Comparison of ENCODE assay signal across 8 cellular contexts in the genomic region with DNA sequence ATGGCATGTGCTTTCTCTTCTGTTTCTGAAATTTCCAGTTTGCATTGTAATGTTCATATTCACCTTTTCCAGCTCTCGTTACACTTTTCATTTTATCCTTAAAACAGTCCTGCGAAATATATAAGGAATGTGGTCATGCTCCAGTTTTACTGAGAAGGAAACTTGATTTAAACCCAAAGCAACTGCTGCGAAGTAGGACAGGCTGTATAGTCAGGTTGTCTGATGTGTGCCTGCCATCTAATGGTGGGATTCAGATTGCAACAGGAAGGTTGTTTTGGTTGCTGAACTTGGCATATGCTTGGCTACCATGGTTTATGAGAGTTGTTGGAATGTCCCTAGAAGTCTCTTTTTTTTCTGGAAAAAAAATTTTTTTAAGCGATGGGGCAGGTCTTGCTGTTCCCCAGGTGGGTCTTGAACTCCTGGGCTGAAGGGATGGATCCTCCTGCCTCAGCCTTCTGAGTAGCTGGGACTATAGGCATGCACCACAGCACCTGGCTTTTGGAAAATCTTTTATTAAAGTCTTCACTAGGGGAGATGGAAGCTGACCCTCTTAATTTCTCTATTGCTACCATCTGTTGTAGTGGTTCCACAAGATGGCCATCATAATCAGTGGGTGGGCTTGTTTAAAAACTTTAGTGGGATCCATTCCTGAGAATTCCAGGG.
DNase-seq lines count a peak whose midpoint lies in the region; ATAC-seq, FAIRE-seq and TF ChIP-seq lines count a peak whose summit lies in the region.

No MANE protein-coding gene starts in this region.

- peak; percentile 86 to 91 (median 87) for TF ChIP-seq CTCF in ascending aorta (IDR thresholded peaks at IDR 0.05)

- intact Hi-C loops in ascending aorta (cut with DNase I): loop anchor here (1.0 to 2.0 kb wide), 6 partner anchors 87 to 521 kb away; partner anchors contain the start of genes TMCO1 and UCK2

- FAIRE-seq in small intestine (lab: Jason Lieb, UNC): no peak

- H3K4me3 ChIP-seq in ascending aorta (no peak overlapping the region), small intestine (ENCODE audit: low read depth in 1 of 2, low read length in 2 of 2) (no peak overlapping the region)

- H3K27ac ChIP-seq in ascending aorta: peak overlapping the region in 1 of 2 donors; percentile 32
- H3K27ac ChIP-seq in small intestine (ENCODE audit: low read depth in 1 of 2, low read length in 1 of 2): no peak overlapping the region

- H3K36me3 ChIP-seq in ascending aorta (peaks cover 6 to 12% of the 10 kb centered on the region in 2 donors), small intestine (ENCODE audit: control insufficient read depth in 2 of 2, insufficient read depth in 2 of 2, low read length in 2 of 2) (no peaks in the 10 kb centered on the region)

- 5 to 10% (median 7%) methylated on average over 4 of the region's 4 CpGs for WGBS in small intestine, 3 donors

- peak; percentile 84 for ATAC-seq in HG02759 (IDR thresholded peaks at IDR 0.05; ENCODE audit: unreplicated experiment)

- peaks cover 0 to 3% of the 10 kb centered on the region in 2 donors for H3K4me1 ChIP-seq in ascending aorta
- peaks cover 3 to 7% of the 10 kb centered on the region in 2 donors for H3K4me1 ChIP-seq in small intestine (ENCODE audit: control insufficient read depth in 2 of 2, insufficient read depth in 1 of 2, low read depth in 1 of 2, low read length in 1 of 2)

- H3K9me3 ChIP-seq in ascending aorta (no peaks in the 10 kb centered on the region), small intestine (ENCODE audit: control insufficient read depth, low read depth) (no peaks in the 10 kb centered on the region)

- H3K27me3 ChIP-seq in ascending aorta: no peaks in the 10 kb centered on the region
- H3K27me3 ChIP-seq in small intestine (ENCODE audit: control insufficient read depth in 2 of 2, insufficient read depth in 2 of 2, low read length in 2 of 2): no peaks in the 10 kb centered on the region

- DNase-seq in activated CD8-positive, alpha-beta memory T cell treated with anti-CD3 and anti-CD28 coated beads for 1 hour (ENCODE audit: extremely low read depth in 1 of 2, low read depth in 1 of 2): peak; percentile 15 to 29
- no peak for DNase-seq in activated CD8-positive, alpha-beta memory T cell treated with anti-CD3 and anti-CD28 coated beads, Interleukin-2, amount 50 U/mL, for 48 hours
- DNase-seq in NCI-H1105 (lab: John Stamatoyannopoulos, UW) (peak; percentile 27), T-helper 1 cell (peak; percentile 14 to 67 (median 47)), ascending aorta (ENCODE audit: low spot score in 2 of 2) (peak in 1 of 2 donors; percentile 84), hippocampal formation (lab: John Stamatoyannopoulos, UW) (peak; percentile 53 to 77), small intestine (peak; percentile 84)
